ENCODE assay signal across 23 cellular contexts in genomic region chr13:113964251-113964995, GRCh38. TPM values are rescaled to one million over a fixed set of nuclear protein-coding genes. Genes with fewer than 3 reads are reported as not detected.
"Had no signal": no experiment of that assay in that cellular context is flagged by ENCODE, and none has a peak within 500 bp of the region (broad histone marks: within the 10 kb centered on the region; RNA-seq: fewer than 3 reads in every experiment).

No MANE protein-coding gene starts in this region.

- DNase-seq: activated CD4-positive, alpha-beta T cell treated with anti-CD3 and anti-CD28 coated beads, Interleukin-2, amount 10 ng/mL, durations not matched to agents 7 days and 5 days; activated CD8-positive, alpha-beta memory T cell treated with anti-CD3 and anti-CD28 coated beads, Interleukin-2, amount 10 ng/mL, durations not matched to agents 7 days and 5 days; activated CD8-positive, alpha-beta T cell treated with anti-CD3 and anti-CD28 coated beads for 36 hours; activated gamma-delta T cell; activated naive CD4-positive, alpha-beta T cell treated with anti-CD3 and anti-CD28 coated beads, Interleukin-2, amount 50 U/mL, for 16 hours; activated naive CD8-positive, alpha-beta T cell treated with anti-CD3 and anti-CD28 coated beads, Interleukin-2, amount 50 U/mL, for 24 hours; activated T-cell treated with anti-CD3 and anti-CD28 coated beads for 4 hours; dermis blood vessel endothelial cell; effector CD8-positive, alpha-beta T cell; erythroblast; foreskin keratinocyte; hypothalamus; SK-N-SH; stimulated activated CD4-positive, alpha-beta T cell treated with anti-CD3 and anti-CD28 coated beads, Interleukin-4, amount 100 ng/mL, for 24 hours; stimulated activated naive CD4-positive, alpha-beta T cell treated with Interleukin-2 at 50 U/mL for 16 hours; T-helper 2 cell had no signal

- H3K36me3 Mint-ChIP-seq: type B pancreatic cell had no signal

- H3K4me1 Mint-ChIP-seq: activated CD4-positive, alpha-beta T cell treated with anti-CD3 and anti-CD28 coated beads, Interleukin-2, amount 10 ng/mL, durations not matched to agents 7 days and 5 days; activated CD8-positive, alpha-beta memory T cell treated with anti-CD3 and anti-CD28 coated beads, Interleukin-2, amount 10 ng/mL, durations not matched to agents 7 days and 5 days; activated naive CD8-positive, alpha-beta T cell treated with anti-CD3 and anti-CD28 coated beads, Interleukin-2, amount 50 U/mL, for 24 hours had no signal

- H3K4me3 Mint-ChIP-seq: activated CD4-positive, alpha-beta T cell treated with anti-CD3 and anti-CD28 coated beads, Interleukin-2, amount 10 ng/mL, durations not matched to agents 7 days and 5 days; activated CD8-positive, alpha-beta memory T cell treated with anti-CD3 and anti-CD28 coated beads, Interleukin-2, amount 10 ng/mL, durations not matched to agents 7 days and 5 days; activated CD8-positive, alpha-beta T cell treated with anti-CD3 and anti-CD28 coated beads for 36 hours; activated naive CD8-positive, alpha-beta T cell treated with anti-CD3 and anti-CD28 coated beads, Interleukin-2, amount 50 U/mL, for 24 hours; type B pancreatic cell had no signal

- H3K27me3 Mint-ChIP-seq: activated CD4-positive, alpha-beta T cell treated with anti-CD3 and anti-CD28 coated beads, Interleukin-2, amount 10 ng/mL, durations not matched to agents 7 days and 5 days; activated CD8-positive, alpha-beta memory T cell treated with anti-CD3 and anti-CD28 coated beads, Interleukin-2, amount 10 ng/mL, durations not matched to agents 7 days and 5 days; activated CD8-positive, alpha-beta T cell treated with anti-CD3 and anti-CD28 coated beads for 36 hours; activated naive CD8-positive, alpha-beta T cell treated with anti-CD3 and anti-CD28 coated beads, Interleukin-2, amount 50 U/mL, for 24 hours; naive thymus-derived CD8-positive, alpha-beta T cell; type B pancreatic cell had no signal

- H3K4me1 ChIP-seq: foreskin keratinocyte had no signal

- ATAC-seq: activated CD4-positive, CD25-positive, alpha-beta regulatory T cell treated with anti-CD3 and anti-CD28 coated beads, Interleukin-2, amount 50 U/mL, for 24 hours; activated CD8-positive, alpha-beta memory T cell treated with anti-CD3 and anti-CD28 coated beads, Interleukin-2, amount 10 ng/mL, durations not matched to agents 7 days and 5 days; activated CD8-positive, alpha-beta T cell treated with anti-CD3 and anti-CD28 coated beads for 36 hours; activated naive CD8-positive, alpha-beta T cell treated with anti-CD3 and anti-CD28 coated beads, Interleukin-2, amount 50 U/mL, for 24 hours; body of pancreas; foreskin keratinocyte; naive thymus-derived CD8-positive, alpha-beta T cell had no signal

- H3K9me3 Mint-ChIP-seq: naive thymus-derived CD8-positive, alpha-beta T cell had no signal

- H3K27ac Mint-ChIP-seq: activated CD4-positive, alpha-beta T cell treated with anti-CD3 and anti-CD28 coated beads, Interleukin-2, amount 10 ng/mL, durations not matched to agents 7 days and 5 days; activated CD8-positive, alpha-beta memory T cell treated with anti-CD3 and anti-CD28 coated beads, Interleukin-2, amount 10 ng/mL, durations not matched to agents 7 days and 5 days; activated CD8-positive, alpha-beta T cell treated with anti-CD3 and anti-CD28 coated beads for 36 hours; activated naive CD8-positive, alpha-beta T cell treated with anti-CD3 and anti-CD28 coated beads, Interleukin-2, amount 50 U/mL, for 24 hours; type B pancreatic cell had no signal

- H3K27me3 ChIP-seq: body of pancreas, cardiac muscle cell, foreskin keratinocyte had no signal

- H3K27ac ChIP-seq: body of pancreas, cardiac muscle cell, foreskin keratinocyte, thoracic aorta, VCaP had no signal

- H3K9me3 ChIP-seq: body of pancreas, thoracic aorta had no signal

- H3K36me3 ChIP-seq: cardiac muscle cell, thoracic aorta had no signal

- H3K4me3 ChIP-seq: body of pancreas, cardiac muscle cell, thoracic aorta had no signal

RNA-seq across cellular contexts. Expression of gene C13orf46, which starts 9.5 kb away (rescaled TPM):
- total RNA-seq: cardiac muscle cell, foreskin keratinocyte had no signal
